Comparison of ENCODE assay signal across 16 cellular contexts in genomic region chr13:21967871-21968270, GRCh38.
A peak's percentile ranks its signal among the peaks of the same experiment; 100 is the strongest.
DNase-seq lines count a peak whose midpoint lies in the region; ATAC-seq and TF ChIP-seq lines count a peak whose summit lies in the region.
"Had no signal": no experiment of that assay in that cellular context is flagged by ENCODE, and none has a peak within 500 bp of the region (broad histone marks: within the 10 kb centered on the region; RNA-seq: fewer than 3 reads in every experiment).

No MANE protein-coding gene starts in this region.

- no peaks in the 10 kb centered on the region for H3K4me1 Mint-ChIP-seq in CD4-positive, alpha-beta memory T cell
- H3K4me1 Mint-ChIP-seq: CD14-positive monocyte, H9 had no signal

- H3K4me2 ChIP-seq in IMR-90 (ENCODE audit: low read depth, low read length): no peak overlapping the region

- H2BK15ac ChIP-seq in IMR-90 (ENCODE audit: low read depth, low read length): peak overlapping the region; percentile 98; the same call in 2 of the 3 replicates

- peak overlapping the region; percentile 91 for H2BK120ac ChIP-seq in IMR-90 (ENCODE audit: low read depth, low read length)

- H3K9ac ChIP-seq in IMR-90 (ENCODE audit: low read depth, low read length): no peak overlapping the region

- H3K27ac ChIP-seq in IMR-90 (ENCODE audit: insufficient read depth, low read length): no peak overlapping the region
- no peak overlapping the region for H3K27ac ChIP-seq in CD4-positive, alpha-beta memory T cell (ENCODE audit: low read depth, low read length)
- H3K27ac ChIP-seq: HL-60 had no signal

- H2BK20ac ChIP-seq in IMR-90 (ENCODE audit: low read depth, low read length): peak overlapping the region; percentile 88

- H3K36me3 ChIP-seq in IMR-90 (ENCODE audit: control insufficient read depth, insufficient read depth, low read length) (no peaks in the 10 kb centered on the region), mucosa of descending colon (ENCODE audit: low read depth) (no peaks in the 10 kb centered on the region)
- H3K36me3 ChIP-seq in CD4-positive, alpha-beta memory T cell (ENCODE audit: insufficient read depth, low read length): no peaks in the 10 kb centered on the region
- H3K36me3 ChIP-seq: BE2C had no signal

- TF ChIP-seq CTCF in IMR-90 (conservative IDR thresholded peaks at IDR 0.05; ENCODE audit: low read depth, low read length): no peak
- no peak for TF ChIP-seq CTCF in mucosa of descending colon (IDR thresholded peaks at IDR 0.05)

- no peak overlapping the region for H2AK9ac ChIP-seq in IMR-90 (replicated peaks; ENCODE audit: low read depth, low read length, poor library complexity)

- H3K9me1 ChIP-seq in IMR-90 (ENCODE audit: insufficient read depth, low read length): peaks cover 23% of the 10 kb centered on the region

- H3K36me3 Mint-ChIP-seq in CD4-positive, alpha-beta memory T cell: no peaks in the 10 kb centered on the region
- H3K36me3 Mint-ChIP-seq: CD14-positive monocyte; CD8-positive, alpha-beta T cell had no signal

- BruUV-seq in IMR-90 (replicated peaks; lab: Mats Ljungman, UMichigan): no TSS peak

- peak; percentile 21 to 53 for DNase-seq in NCI-H524 (lab: John Stamatoyannopoulos, UW)
- DNase-seq in NCI-H524 treated with DMSO at 0.1 percent for 48 hours (lab: John Stamatoyannopoulos, UW): no peak
- DNase-seq in IMR-90: peak; percentile 64
- peak; percentile 76 for DNase-seq in NCI-H69 (lab: John Stamatoyannopoulos, UW)
- DNase-seq in mucosa of descending colon: no peak
- DNase-seq in CD4-positive, alpha-beta memory T cell: no peak
- DNase-seq: ACHN; BE2C; CD8-positive, alpha-beta T cell; DMS153; DND-41; H9 had no signal

- peaks cover 0 to 5% (median 0%) of the 10 kb centered on the region in 8 donors for H3K9me3 Mint-ChIP-seq in CD4-positive, alpha-beta memory T cell
- H3K9me3 Mint-ChIP-seq: CD8-positive, alpha-beta T cell had no signal

- H3K18ac ChIP-seq in IMR-90 (ENCODE audit: low read depth, low read length): peak overlapping the region; percentile 76; the same call in 1 of the 2 replicates

- H4K91ac ChIP-seq in IMR-90 (ENCODE audit: insufficient read depth, low read depth, low read length): peak overlapping the region; percentile 76

- TF ChIP-seq RAD21 in IMR-90 (IDR thresholded peaks at IDR 0.05; ENCODE audit: low read length): no peak

- peak overlapping the region; percentile 62 for H3K14ac ChIP-seq in IMR-90 (replicated peaks; ENCODE audit: low read depth, low read length)

- no peaks in the 10 kb centered on the region for H4K20me1 ChIP-seq in IMR-90 (ENCODE audit: insufficient read depth, low read length)

- H3K56ac ChIP-seq in IMR-90 (ENCODE audit: extremely low read depth, insufficient read depth, low read length): no peak overlapping the region

- H3K4me1 ChIP-seq in IMR-90 (ENCODE audit: control insufficient read depth, insufficient read depth, low read length) (peaks cover 18% of the 10 kb centered on the region), mucosa of descending colon (ENCODE audit: low read depth) (no peaks in the 10 kb centered on the region)
- no peaks in the 10 kb centered on the region for H3K4me1 ChIP-seq in CD4-positive, alpha-beta memory T cell (ENCODE audit: insufficient read depth, low read length)
- H3K4me1 ChIP-seq: BE2C had no signal

- H4K5ac ChIP-seq in IMR-90 (ENCODE audit: low read depth, low read length): no peak overlapping the region

- peak overlapping the region; percentile 40 for H2BK5ac ChIP-seq in IMR-90 (ENCODE audit: low read depth, low read length, poor library complexity, severe bottlenecking)

- in situ Hi-C loops in IMR-90 (cut with MboI; ENCODE audit: low sequenced_read_pairs): loop anchor here (25.0 kb wide), 1 partner anchor 1344 kb away; no protein-coding TSS in a partner anchor

- H2AFZ ChIP-seq in IMR-90 (replicated peaks; ENCODE audit: low read length, poor library complexity): peak overlapping the region; percentile 60

- H3K4me3 ChIP-seq in IMR-90 (ENCODE audit: insufficient read depth, low read depth, low read length) (no peak overlapping the region), mucosa of descending colon (no peak overlapping the region)
- no peak overlapping the region for H3K4me3 ChIP-seq in CD4-positive, alpha-beta memory T cell (ENCODE audit: low read length in 2 of 2)
- H3K4me3 ChIP-seq: K562 had no signal

- ATAC-seq in IMR-90 (ENCODE audit: low read depth) (no peak), GM18505 (IDR thresholded peaks at IDR 0.05; ENCODE audit: unreplicated experiment) (no peak), mucosa of descending colon (no peak)
- ATAC-seq: CD8-positive, alpha-beta T cell; K562 had no signal

- 50% methylated on average over 1 of the region's 1 CpG; no CpG with 5 or more reads in 1 of the 2 experiments for WGBS in IMR-90 (ENCODE audit: extremely low coverage in 2 of 2, insufficient read length in 1 of 2), 2 experiments

- dilution Hi-C loops in IMR-90 (cut with HindIII; ENCODE audit: low sequenced_read_pairs, unreplicated experiment): no loop called here

- H3K27ac Mint-ChIP-seq in CD4-positive, alpha-beta memory T cell: no peak overlapping the region
- H3K27ac Mint-ChIP-seq: CD14-positive monocyte; CD8-positive, alpha-beta T cell; H9 had no signal

- no peaks in the 10 kb centered on the region for H3K27me3 Mint-ChIP-seq in CD4-positive, alpha-beta memory T cell

- H3K9me3 ChIP-seq in IMR-90 (ENCODE audit: control insufficient read depth, insufficient read depth, low read length): no peaks in the 10 kb centered on the region
- H3K9me3 ChIP-seq in mucosa of descending colon: no peaks in the 10 kb centered on the region
- no peaks in the 10 kb centered on the region for H3K9me3 ChIP-seq in CD4-positive, alpha-beta memory T cell (ENCODE audit: control insufficient read depth in 1 of 2, low read length in 2 of 2)
- H3K9me3 ChIP-seq: BE2C had no signal

- TF ChIP-seq POLR2A in IMR-90 (IDR thresholded peaks at IDR 0.05; ENCODE audit: low read depth, low read length) (no peak), GM18505 (IDR thresholded peaks at IDR 0.05; ENCODE audit: borderline replicate concordance, extremely low read depth, insufficient read depth, insufficient read length) (no peak)

- H4K8ac ChIP-seq in IMR-90 (ENCODE audit: low read depth in 2 of 2, low read length in 2 of 2): peak overlapping the region; percentile 21 to 80; a peak in 3 of 4 replicates

- CTCF ChIA-PET in IMR-90 (lab: Yijun Ruan, JAX): no interaction called here
- CTCF ChIA-PET in CD4-positive, alpha-beta memory T cell (lab: Charles Lee; ENCODE audit: partially characterized antibody): interaction anchor here (0.7 kb wide), 1 partner anchor 164 kb away, joined by 3 read pairs; no protein-coding TSS in a partner anchor

- H3K27me3 ChIP-seq in IMR-90 (ENCODE audit: control insufficient read depth, insufficient read depth, low read length): no peaks in the 10 kb centered on the region
- no peaks in the 10 kb centered on the region for H3K27me3 ChIP-seq in CD4-positive, alpha-beta memory T cell (ENCODE audit: insufficient read depth, low read length)
- H3K27me3 ChIP-seq: BE2C had no signal

- peak overlapping the region; percentile 68 for H3K4ac ChIP-seq in IMR-90 (ENCODE audit: low read depth, low read length)

- no peak overlapping the region for H3K4me3 Mint-ChIP-seq in CD4-positive, alpha-beta memory T cell
- H3K4me3 Mint-ChIP-seq: CD14-positive monocyte; CD8-positive, alpha-beta T cell; H9 had no signal

- intact Hi-C loops in IMR-90 (cut with micrococcal nuclease): no loop called here
- intact Hi-C loops in mucosa of descending colon (cut with DNase I, micrococcal nuclease): no loop called here
- intact Hi-C loops in CD4-positive, alpha-beta memory T cell (cut with micrococcal nuclease): no loop called here

- H3K79me1 ChIP-seq in IMR-90 (ENCODE audit: low read depth in 1 of 2, low read length in 2 of 2): peaks cover 0 to 13% of the 10 kb centered on the region in 2 experiments; a peak in 1 of 4 replicates

- H3K23ac ChIP-seq in IMR-90 (ENCODE audit: low read depth, low read length): 0 out of 2 replicates have a peak overlapping the region, but pooled peaks have one; percentile 36

- POLR2A ChIA-PET in IMR-90 (lab: Charles Lee; ENCODE audit: unreplicated experiment): no interaction called here
- POLR2A ChIA-PET in CD4-positive, alpha-beta memory T cell (lab: Charles Lee; ENCODE audit: partially characterized antibody): no interaction called here

- H2AK5ac ChIP-seq in IMR-90 (ENCODE audit: low read depth, low read length): peak overlapping the region; percentile 63; the same call in 1 of the 2 replicates

TF ChIP-seq in IMR-90, 13 proteins besides CTCF, POLR2A, EP300 and RAD21 (continues in another document):
- TF ChIP-seq USF2 (IDR thresholded peaks at IDR 0.05; ENCODE audit: low read depth, low read length) (no peak), RFX5 (IDR thresholded peaks at IDR 0.05; ENCODE audit: low read depth, low read length) (no peak), BHLHE40 (IDR thresholded peaks at IDR 0.05; ENCODE audit: low read depth, low read length) (no peak), MAZ (IDR thresholded peaks at IDR 0.05; ENCODE audit: borderline replicate concordance, low read depth, low read length) (no peak), NFE2L2 (IDR thresholded peaks at IDR 0.05; ENCODE audit: low read depth, low read length) (no peak), SMC3 (IDR thresholded peaks at IDR 0.05; ENCODE audit: low read depth, low read length) (no peak), CEBPB (IDR thresholded peaks at IDR 0.05; ENCODE audit: low read depth, low read length) (no peak), MAFK (IDR thresholded peaks at IDR 0.05; ENCODE audit: low read depth, low read length) (no peak), RCOR1 (IDR thresholded peaks at IDR 0.05; ENCODE audit: insufficient replicate concordance, low read length) (no peak), ELK1 (IDR thresholded peaks at IDR 0.05; ENCODE audit: borderline replicate concordance, low read depth, low read length) (no peak), FOS (IDR thresholded peaks at IDR 0.05; ENCODE audit: low read depth, low read length) (no peak), MXI1 (IDR thresholded peaks at IDR 0.05; ENCODE audit: borderline replicate concordance, low read depth, low read length) (no peak)

Comparison
In these comparisons a context has a peak if more than half of its experiments do, and no peak if none do; other contexts are left out.
1. DNase-seq: peak in NCI-H524 (2 of 2), IMR-90 (single experiment) and NCI-H69 (single experiment); none in NCI-H524 treated with DMSO at 0.1 percent for 48 hours (single experiment), mucosa of descending colon (0 of 3) and CD4-positive, alpha-beta memory T cell (0 of 5).